In genomic region chr5:172110921-172111873, GRCh38 we compare ENCODE assay signal across 8 cellular contexts.
DNase-seq lines count a peak whose midpoint lies in the region; ATAC-seq and TF ChIP-seq lines count a peak whose summit lies in the region.

No MANE protein-coding gene starts in this region.

- H3K27ac Mint-ChIP-seq in naive thymus-derived CD8-positive, alpha-beta T cell: peak overlapping the region; percentile 82 to 99 (median 96)

- no peak for TF ChIP-seq CTCF in coronary artery (IDR thresholded peaks at IDR 0.05)
- no peak for TF ChIP-seq CTCF in thoracic aorta (IDR thresholded peaks at IDR 0.05)

- peak overlapping the region; percentile 37 to 69 for H3K27ac ChIP-seq in coronary artery
- H3K27ac ChIP-seq in thoracic aorta: peak overlapping the region in 1 of 2 donors; percentile 44

- H3K4me3 Mint-ChIP-seq in naive thymus-derived CD8-positive, alpha-beta T cell: peak overlapping the region; percentile 53 to 87 (median 79)

- H3K9me3 Mint-ChIP-seq in naive thymus-derived CD8-positive, alpha-beta T cell: peaks cover 0 to 3% (median 0%) of the 10 kb centered on the region in 9 donors

- H3K36me3 ChIP-seq in thoracic aorta: no peaks in the 10 kb centered on the region

- POLR2A ChIA-PET in naive thymus-derived CD8-positive, alpha-beta T cell (lab: Charles Lee): interaction anchor here (0.7 to 18.3 kb wide), 14 partner anchors 9 to 946 kb away, joined by 3 to 359 read pairs (median 3); partner anchors contain the start of gene STK10

- H3K36me3 Mint-ChIP-seq in naive thymus-derived CD8-positive, alpha-beta T cell: peaks cover 0 to 44% (median 10%) of the 10 kb centered on the region in 3 donors

- H3K27me3 Mint-ChIP-seq in naive thymus-derived CD8-positive, alpha-beta T cell: no peaks in the 10 kb centered on the region

- no peaks in the 10 kb centered on the region for H3K9me3 ChIP-seq in thoracic aorta

- no peaks in the 10 kb centered on the region for H3K27me3 ChIP-seq in thoracic aorta (replicated peaks; ENCODE audit: insufficient read depth)

- ATAC-seq in GM21825 (IDR thresholded peaks at IDR 0.05; ENCODE audit: unreplicated experiment) (peak; percentile 82), thoracic aorta (ENCODE audit: insufficient number of reproducible peaks, low FRiP score, low read depth) (peak; percentile 38)
- peak; percentile 68 to 69 for ATAC-seq in naive thymus-derived CD8-positive, alpha-beta T cell

- H3K4me1 Mint-ChIP-seq in naive thymus-derived CD8-positive, alpha-beta T cell: peaks cover 34 to 88% (median 86%) of the 10 kb centered on the region in 4 donors

- DNase-seq in GDM1 (lab: John Stamatoyannopoulos, UW): peak; percentile 88
- DNase-seq in LoVo (ENCODE audit: low spot score): peak; percentile 43
- peak; percentile 72 to 75 for DNase-seq in activated CD4-positive, alpha-beta T cell treated with anti-CD3 and anti-CD28 coated beads for 24 hours (ENCODE audit: low read depth in 2 of 2)
- no peak for DNase-seq in coronary artery (ENCODE audit: low spot score)
- peak; percentile 45 to 83 (median 62) for DNase-seq in naive thymus-derived CD8-positive, alpha-beta T cell
- DNase-seq in thoracic aorta (ENCODE audit: low spot score): no peak
- no peak for DNase-seq in DMS114 treated with DMSO at 0.1 percent for 48 hours (lab: John Stamatoyannopoulos, UW; ENCODE audit: unreplicated experiment)

- peaks cover 19 to 40% of the 10 kb centered on the region in 2 donors for H3K4me1 ChIP-seq in thoracic aorta (ENCODE audit: control insufficient read depth in 1 of 2, low read depth in 2 of 2)

- peak overlapping the region; percentile 61 for H3K4me3 ChIP-seq in coronary artery
- peak overlapping the region; percentile 59 for H3K4me3 ChIP-seq in thoracic aorta

Comparison
In these comparisons a context has a peak if more than half of its experiments do, and no peak if none do; other contexts are left out.
1. DNase-seq: peak in GDM1 (single experiment), LoVo (single experiment), activated CD4-positive, alpha-beta T cell treated with anti-CD3 and anti-CD28 coated beads for 24 hours (2 of 2) and naive thymus-derived CD8-positive, alpha-beta T cell (10 of 10); none in coronary artery (single experiment), thoracic aorta (single experiment) and DMS114 treated with DMSO at 0.1 percent for 48 hours (single experiment).
2. Peak in every context shown above with its lines, with median percentiles within 50 percentile points of each other: ATAC-seq.